Comparison of ENCODE assay signal across 18 cellular contexts in genomic region chr2:28645553-28645952, GRCh38.
DNase-seq lines count a peak whose midpoint lies in the region; ATAC-seq and TF ChIP-seq lines count a peak whose summit lies in the region.
"Had no signal": no experiment of that assay in that cellular context is flagged by ENCODE, and none has a peak within 500 bp of the region (broad histone marks: within the 10 kb centered on the region; RNA-seq: fewer than 3 reads in every experiment).

No MANE protein-coding gene starts in this region.

- 59% methylated on average over 2 of the region's 2 CpGs for WGBS in esophagus muscularis mucosa
- WGBS in sigmoid colon, 2 donors, result 90 to 92% methylated on average over 2 of the region's 2 CpGs

- TF ChIP-seq EP300 in esophagus muscularis mucosa (IDR thresholded peaks at IDR 0.05), result no peak
- TF ChIP-seq EP300 in sigmoid colon (IDR thresholded peaks at IDR 0.05), result no peak

- DNase-seq in Right ventricle myocardium inferior (ENCODE audit: missing footprints), result no peak
- DNase-seq in left cardiac atrium, result no peak
- DNase-seq in esophagus muscularis mucosa (ENCODE audit: extremely low spot score), result no peak
- no peak for DNase-seq in sigmoid colon
- DNase-seq in upper lobe of right lung, result no peak
- no peak for DNase-seq in D341Med (ENCODE audit: low spot score)
- no peak for DNase-seq in putamen (ENCODE audit: low spot score)
- no peak for DNase-seq in AG20443 (ENCODE audit: low spot score)
- DNase-seq: 8988T, DMS 273 treated with DMSO at 0.1 percent for 48 hours, H7, IMR-90, NCI-H1417 treated with DMSO at 0.1 percent for 48 hours, NCI-H187 treated with DMSO at 0.1 percent for 48 hours, NCI-H226, NCI-H524, SHP77 had no signal

- H3K27ac ChIP-seq in esophagus muscularis mucosa (replicated peaks in 1 of 4) (peak overlapping the region; percentile 92 to 98 (median 96)), sigmoid colon (peak overlapping the region; percentile 61 to 92 (median 66)), upper lobe of right lung (peak overlapping the region; percentile 60)

- H3K27me3 ChIP-seq in esophagus muscularis mucosa, result no peaks in the 10 kb centered on the region
- no peaks in the 10 kb centered on the region for H3K27me3 ChIP-seq in sigmoid colon
- H3K27me3 ChIP-seq in upper lobe of right lung, result no peaks in the 10 kb centered on the region

- H3K36me3 ChIP-seq in esophagus muscularis mucosa (no peaks in the 10 kb centered on the region), sigmoid colon (no peaks in the 10 kb centered on the region), upper lobe of right lung (no peaks in the 10 kb centered on the region)

- no peak overlapping the region for H3K4me3 ChIP-seq in esophagus muscularis mucosa
- no peak overlapping the region for H3K4me3 ChIP-seq in sigmoid colon
- no peak overlapping the region for H3K4me3 ChIP-seq in upper lobe of right lung

- TF ChIP-seq CTCF in esophagus muscularis mucosa (IDR thresholded peaks at IDR 0.05), result no peak
- TF ChIP-seq CTCF in sigmoid colon (IDR thresholded peaks at IDR 0.05), result no peak
- no peak for TF ChIP-seq CTCF in upper lobe of right lung (IDR thresholded peaks at IDR 0.05)

- H3K4me1 ChIP-seq in esophagus muscularis mucosa (peaks cover 11 to 79% (median 75%) of the 10 kb centered on the region in 4 donors), sigmoid colon (peaks cover 0 to 38% (median 25%) of the 10 kb centered on the region in 4 donors), upper lobe of right lung (peaks cover 5% of the 10 kb centered on the region)

- intact Hi-C loops in Right ventricle myocardium inferior (cut with DNase I), result no loop called here
- intact Hi-C loops in left cardiac atrium (cut with DNase I), result no loop called here
- intact Hi-C loops in esophagus muscularis mucosa (cut with DNase I), result no loop called here
- intact Hi-C loops in sigmoid colon (cut with DNase I), result no loop called here
- intact Hi-C loops in upper lobe of right lung (cut with DNase I), result no loop called here

- TF ChIP-seq POLR2A in esophagus muscularis mucosa (IDR thresholded peaks at IDR 0.05; ENCODE audit: low read depth) (no peak), sigmoid colon (IDR thresholded peaks at IDR 0.05) (no peak)

- ATAC-seq in Right ventricle myocardium inferior, result peak; percentile 44
- ATAC-seq in left cardiac atrium, result no peak
- ATAC-seq in upper lobe of right lung, result no peak
- ATAC-seq: Panc1 had no signal

- H3K9me3 ChIP-seq in esophagus muscularis mucosa (no peaks in the 10 kb centered on the region), sigmoid colon (no peaks in the 10 kb centered on the region), upper lobe of right lung (no peaks in the 10 kb centered on the region)
